In the genomic region with DNA sequence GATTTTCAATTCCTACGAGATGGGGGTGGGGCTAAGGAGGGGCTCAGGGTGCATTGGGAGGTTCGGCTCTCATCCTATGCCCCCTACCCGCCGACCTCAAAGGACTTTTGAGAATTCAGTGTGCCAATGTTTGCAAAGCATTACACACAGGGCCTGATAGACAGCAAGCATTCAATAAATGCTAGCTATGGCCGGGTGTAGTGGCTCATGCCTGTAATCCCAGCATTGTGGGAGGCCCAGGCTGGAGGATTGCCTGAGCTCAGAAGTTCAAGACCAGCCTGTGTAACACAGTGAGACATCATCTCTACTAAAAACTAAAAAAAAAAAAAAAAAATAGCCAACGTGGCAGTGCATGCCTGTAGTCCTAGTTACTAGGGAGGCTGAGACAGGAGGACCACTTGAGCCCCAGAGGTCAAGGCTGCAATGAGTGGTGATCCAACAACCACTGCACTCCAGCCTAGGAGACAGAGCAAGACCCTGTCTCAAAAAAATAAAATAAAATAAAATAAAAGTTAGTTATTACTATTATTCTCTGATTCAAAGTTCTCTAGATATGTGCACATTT, we compare ENCODE assay signal across 1 cellular context.
TF ChIP-seq lines count a peak whose summit lies in the region.

No MANE protein-coding gene starts in this region.

TF ChIP-seq in A549, 52 proteins besides CTCF, POLR2A, EP300 and RAD21:
- no peak for TF ChIP-seq ZSCAN20 (CRISPR knock-in tag; IDR thresholded peaks at IDR 0.05)
- no peak for TF ChIP-seq TFCP2L1 (CRISPR knock-in tag; IDR thresholded peaks at IDR 0.05)
- TF ChIP-seq, protein P1, sequence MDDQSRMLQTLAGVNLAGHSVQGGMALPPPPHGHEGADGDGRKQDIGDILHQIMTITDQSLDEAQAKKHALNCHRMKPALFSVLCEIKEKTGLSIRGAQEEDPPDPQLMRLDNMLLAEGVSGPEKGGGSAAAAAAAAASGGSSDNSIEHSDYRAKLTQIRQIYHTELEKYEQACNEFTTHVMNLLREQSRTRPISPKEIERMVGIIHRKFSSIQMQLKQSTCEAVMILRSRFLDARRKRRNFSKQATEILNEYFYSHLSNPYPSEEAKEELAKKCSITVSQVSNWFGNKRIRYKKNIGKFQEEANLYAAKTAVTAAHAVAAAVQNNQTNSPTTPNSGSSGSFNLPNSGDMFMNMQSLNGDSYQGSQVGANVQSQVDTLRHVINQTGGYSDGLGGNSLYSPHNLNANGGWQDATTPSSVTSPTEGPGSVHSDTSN (IDR thresholded peaks at IDR 0.05) = no peak
- TF ChIP-seq RCOR1 (IDR thresholded peaks at IDR 0.05; ENCODE audit: low read depth, low read length) = no peak
- no peak for TF ChIP-seq RARB (CRISPR knock-in tag; IDR thresholded peaks at IDR 0.05)
- TF ChIP-seq ZFP36 (IDR thresholded peaks at IDR 0.05; ENCODE audit: borderline replicate concordance, partially characterized antibody) = no peak
- TF ChIP-seq FOSB (CRISPR knock-in tag; IDR thresholded peaks at IDR 0.05) = no peak
- no peak for TF ChIP-seq KDM5A (IDR thresholded peaks at IDR 0.05)
- no peak for TF ChIP-seq USF2 (IDR thresholded peaks at IDR 0.05)
- TF ChIP-seq SREBF2 (IDR thresholded peaks at IDR 0.05) = no peak
- no peak for TF ChIP-seq NPAS2 (CRISPR knock-in tag; IDR thresholded peaks at IDR 0.05; ENCODE audit: borderline replicate concordance)
- TF ChIP-seq JUNB (IDR thresholded peaks at IDR 0.05) = no peak
- TF ChIP-seq HEYL (CRISPR knock-in tag; IDR thresholded peaks at IDR 0.05) = no peak
- no peak for TF ChIP-seq CBX8 (IDR thresholded peaks at IDR 0.05)
TF ChIP-seq in A549: peak in this region for 0.
